ENCODE assay signal across 19 cellular contexts in the genomic region with DNA sequence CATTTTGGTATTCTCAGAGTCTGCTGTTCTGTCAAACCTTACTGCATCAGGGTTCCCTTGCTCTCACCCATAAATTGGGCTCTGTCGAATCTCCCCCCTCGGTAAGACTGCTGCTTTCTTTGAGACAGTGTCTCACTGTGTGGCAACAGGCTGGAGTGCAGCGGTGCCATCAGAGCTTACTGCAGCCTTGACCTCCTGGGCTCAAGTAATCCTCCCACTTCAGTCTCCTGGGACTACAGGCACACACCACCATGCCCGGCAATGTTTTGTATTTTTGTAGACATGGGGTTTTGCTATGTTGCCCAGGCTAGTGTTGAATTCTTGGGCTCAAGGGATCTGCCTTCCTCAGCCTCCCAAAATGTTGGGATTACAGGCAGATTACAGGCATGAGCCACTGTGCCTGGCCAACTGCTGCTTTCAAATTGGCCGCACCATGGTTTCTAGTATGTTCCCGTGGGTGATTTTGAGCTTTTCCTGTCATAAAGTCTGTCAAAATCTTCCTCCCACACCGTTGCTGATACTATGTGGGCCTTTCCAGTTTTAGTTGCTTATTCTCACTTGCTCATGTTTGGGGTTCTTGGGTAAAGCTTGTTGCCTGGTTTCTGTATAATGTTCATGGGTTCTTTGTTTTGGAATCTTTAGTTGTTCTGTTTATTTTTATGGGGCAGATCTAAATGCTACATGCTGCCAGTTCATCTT.
"Had no signal": no experiment of that assay in that cellular context is flagged by ENCODE, and none has a peak within 500 bp of the region (broad histone marks: within the 10 kb centered on the region; RNA-seq: fewer than 3 reads in every experiment).

No MANE protein-coding gene starts in this region.

- H3K4me3 Mint-ChIP-seq: activated naive CD8-positive, alpha-beta T cell treated with anti-CD3 and anti-CD28 coated beads, Interleukin-2, amount 50 U/mL, for 24 hours; activated T-cell treated with anti-CD3 and anti-CD28 coated beads, Interleukin-2, amount 50 U/mL, for 4 hours; memory B cell; natural killer cell treated with Interleukin-12 subunit alpha and Interleukin-12 subunit beta and Interleukin-15 and Interleukin-18, amount 100 ng/mL, for 72 hours; stimulated activated memory B cell treated with anti-CD40 and anti-IgM and Interleukin-4, amounts not matched to agents 10 μg/mL and 1 μg/mL and 100 μg/mL, for 72 hours; T-cell had no signal

- H3K4me3 ChIP-seq: heart right ventricle, left ventricle myocardium inferior, psoas muscle, right lobe of liver, spleen, upper lobe of left lung had no signal

- H3K27me3 ChIP-seq: heart right ventricle, right lobe of liver, spleen, upper lobe of left lung had no signal

- H3K9me3 ChIP-seq: heart right ventricle, left ventricle myocardium inferior, psoas muscle, right lobe of liver, spleen, upper lobe of left lung had no signal

- H3K36me3 ChIP-seq: right lobe of liver had no signal

- H3K4me1 ChIP-seq: psoas muscle, right lobe of liver had no signal

- H3K27ac Mint-ChIP-seq: activated naive CD8-positive, alpha-beta T cell treated with anti-CD3 and anti-CD28 coated beads, Interleukin-2, amount 50 U/mL, for 24 hours; memory B cell; natural killer cell treated with Interleukin-12 subunit alpha and Interleukin-12 subunit beta and Interleukin-15 and Interleukin-18, amount 100 ng/mL, for 72 hours; stimulated activated memory B cell treated with anti-CD40 and anti-IgM and Interleukin-4, amounts not matched to agents 10 μg/mL and 1 μg/mL and 100 μg/mL, for 72 hours; T-cell had no signal

- ATAC-seq: activated naive CD8-positive, alpha-beta T cell treated with anti-CD3 and anti-CD28 coated beads, Interleukin-2, amount 50 U/mL, for 24 hours; activated T-cell treated with anti-CD3 and anti-CD28 coated beads, Interleukin-2, amount 50 U/mL, for 4 hours; heart right ventricle; natural killer cell treated with Interleukin-12 subunit alpha and Interleukin-12 subunit beta and Interleukin-15 and Interleukin-18, amount 100 ng/mL, for 72 hours; psoas muscle; right lobe of liver; stimulated activated memory B cell treated with anti-CD40 and anti-IgM and Interleukin-4, amounts not matched to agents 10 μg/mL and 1 μg/mL and 100 μg/mL, for 72 hours; T-cell had no signal

- DNase-seq: activated CD4-positive, alpha-beta T cell treated with anti-CD3 and anti-CD28 coated beads for 4 hours; activated naive CD4-positive, alpha-beta T cell treated with Interleukin-2 at 50 U/mL for 16 hours; activated naive CD8-positive, alpha-beta T cell treated with anti-CD3 and anti-CD28 coated beads, Interleukin-2, amount 50 U/mL, for 24 hours; activated T-cell treated with anti-CD3 and anti-CD28 coated beads, Interleukin-2, amount 50 U/mL, for 4 hours; foreskin melanocyte; heart right ventricle; kidney; left ventricle myocardium inferior; occipital lobe; psoas muscle; right lobe of liver; spleen; stimulated activated CD4-positive, alpha-beta T cell treated with anti-CD3 and anti-CD28 coated beads, Interleukin-1b, Interleukin-23, amount 100 ng/mL, for 48 hours; T-cell; upper lobe of left lung; WERI-Rb-1 had no signal

- H3K27ac ChIP-seq: left ventricle myocardium inferior, psoas muscle, right lobe of liver, upper lobe of left lung, WERI-Rb-1 had no signal

- H3K9me3 Mint-ChIP-seq: activated naive CD8-positive, alpha-beta T cell treated with anti-CD3 and anti-CD28 coated beads, Interleukin-2, amount 50 U/mL, for 24 hours; activated T-cell treated with anti-CD3 and anti-CD28 coated beads, Interleukin-2, amount 50 U/mL, for 4 hours; memory B cell; natural killer cell treated with Interleukin-12 subunit alpha and Interleukin-12 subunit beta and Interleukin-15 and Interleukin-18, amount 100 ng/mL, for 72 hours; stimulated activated memory B cell treated with anti-CD40 and anti-IgM and Interleukin-4, amounts not matched to agents 10 μg/mL and 1 μg/mL and 100 μg/mL, for 72 hours; T-cell had no signal

- H3K27me3 Mint-ChIP-seq: activated naive CD8-positive, alpha-beta T cell treated with anti-CD3 and anti-CD28 coated beads, Interleukin-2, amount 50 U/mL, for 24 hours; memory B cell; natural killer cell treated with Interleukin-12 subunit alpha and Interleukin-12 subunit beta and Interleukin-15 and Interleukin-18, amount 100 ng/mL, for 72 hours; stimulated activated memory B cell treated with anti-CD40 and anti-IgM and Interleukin-4, amounts not matched to agents 10 μg/mL and 1 μg/mL and 100 μg/mL, for 72 hours; T-cell had no signal

- H3K4me1 Mint-ChIP-seq: stimulated activated memory B cell treated with anti-CD40 and anti-IgM and Interleukin-4, amounts not matched to agents 10 μg/mL and 1 μg/mL and 100 μg/mL, for 72 hours; T-cell had no signal
